In the genomic region with DNA sequence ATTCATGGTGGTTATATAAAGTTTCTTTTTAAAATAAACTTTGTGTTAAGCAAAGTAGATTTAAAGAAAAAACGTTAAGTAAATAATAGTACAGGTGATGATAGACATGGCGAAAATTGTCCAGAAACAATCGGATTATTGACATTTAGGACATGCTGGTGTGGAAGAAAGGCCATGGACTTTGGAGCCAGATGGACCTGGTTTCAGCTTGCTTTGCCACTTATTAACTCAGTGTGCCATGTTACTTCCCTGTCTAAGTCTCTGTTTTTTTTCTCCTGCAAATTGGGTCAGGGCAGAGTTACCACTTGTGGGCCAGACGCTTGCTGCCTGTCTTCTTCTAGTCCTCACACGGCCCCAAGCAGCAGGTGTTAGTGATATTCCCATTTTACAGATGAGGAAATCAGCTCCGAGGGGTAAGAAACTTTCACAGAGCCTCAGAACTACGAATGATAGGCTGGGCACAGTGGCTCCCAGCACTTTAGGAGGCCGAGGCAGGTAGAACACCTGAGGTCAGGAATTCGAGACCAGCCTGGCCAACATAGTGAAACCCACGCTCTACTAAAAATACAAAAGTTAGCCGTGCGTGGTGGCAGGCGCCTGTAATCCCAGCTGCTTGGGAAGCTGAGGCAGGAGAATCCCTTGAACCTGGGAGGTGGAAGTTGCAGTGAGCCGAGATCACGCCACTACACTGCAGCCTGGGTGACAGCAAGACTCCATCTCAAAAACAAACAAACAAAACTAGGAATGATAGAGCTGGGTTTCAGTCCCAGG, we compare ENCODE assay signal across 1 cellular context.
TF ChIP-seq lines count a peak whose summit lies in the region.

No MANE protein-coding gene starts in this region.

TF ChIP-seq in HepG2, 621 proteins besides CTCF, POLR2A, EP300 and RAD21 (continues in another document):
- peak; percentile 84 for TF ChIP-seq SKI (IDR thresholded peaks at IDR 0.05; ENCODE audit: partially characterized antibody)
- peak; percentile 96 for TF ChIP-seq SOX13 (IDR thresholded peaks at IDR 0.05)
- peak in 1 of 2 experiments; percentile 100; a peak in 2 of 4 replicates for TF ChIP-seq SOX13 (CRISPR knock-in tag; conservative IDR thresholded peaks at IDR 0.05 in 1 of 2, IDR thresholded peaks at IDR 0.05 in 1 of 2)
- TF ChIP-seq ZNF407 (CRISPR knock-in tag; IDR thresholded peaks at IDR 0.05; ENCODE audit: not compliant biosample characterization), result peak; percentile 67
- TF ChIP-seq, protein P1, sequence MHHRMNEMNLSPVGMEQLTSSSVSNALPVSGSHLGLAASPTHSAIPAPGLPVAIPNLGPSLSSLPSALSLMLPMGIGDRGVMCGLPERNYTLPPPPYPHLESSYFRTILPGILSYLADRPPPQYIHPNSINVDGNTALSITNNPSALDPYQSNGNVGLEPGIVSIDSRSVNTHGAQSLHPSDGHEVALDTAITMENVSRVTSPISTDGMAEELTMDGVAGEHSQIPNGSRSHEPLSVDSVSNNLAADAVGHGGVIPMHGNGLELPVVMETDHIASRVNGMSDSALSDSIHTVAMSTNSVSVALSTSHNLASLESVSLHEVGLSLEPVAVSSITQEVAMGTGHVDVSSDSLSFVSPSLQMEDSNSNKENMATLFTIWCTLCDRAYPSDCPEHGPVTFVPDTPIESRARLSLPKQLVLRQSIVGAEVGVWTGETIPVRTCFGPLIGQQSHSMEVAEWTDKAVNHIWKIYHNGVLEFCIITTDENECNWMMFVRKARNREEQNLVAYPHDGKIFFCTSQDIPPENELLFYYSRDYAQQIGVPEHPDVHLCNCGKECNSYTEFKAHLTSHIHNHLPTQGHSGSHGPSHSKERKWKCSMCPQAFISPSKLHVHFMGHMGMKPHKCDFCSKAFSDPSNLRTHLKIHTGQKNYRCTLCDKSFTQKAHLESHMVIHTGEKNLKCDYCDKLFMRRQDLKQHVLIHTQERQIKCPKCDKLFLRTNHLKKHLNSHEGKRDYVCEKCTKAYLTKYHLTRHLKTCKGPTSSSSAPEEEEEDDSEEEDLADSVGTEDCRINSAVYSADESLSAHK (CRISPR knock-in tag; IDR thresholded peaks at IDR 0.05; ENCODE audit: borderline replicate concordance), result no peak
- peak; percentile 100 for TF ChIP-seq ZSCAN29 (CRISPR knock-in tag; conservative IDR thresholded peaks at IDR 0.05)
- 0 out of 2 replicates have a peak, but pooled peaks have one; percentile 26 for TF ChIP-seq SRF (IDR thresholded peaks at IDR 0.05; ENCODE audit: low read depth, low read length)
- TF ChIP-seq CREM (IDR thresholded peaks at IDR 0.05), result peak; percentile 89
- no peak for TF ChIP-seq CREM (CRISPR knock-in tag; IDR thresholded peaks at IDR 0.05)
- TF ChIP-seq HNF1A (IDR thresholded peaks at IDR 0.05; ENCODE audit: low read depth), result peak; percentile 99
- peak; percentile 100 for TF ChIP-seq HNF1A (CRISPR knock-in tag; IDR thresholded peaks at IDR 0.05; ENCODE audit: borderline replicate concordance)
- TF ChIP-seq TOE1 (CRISPR knock-in tag; IDR thresholded peaks at IDR 0.05), result peak; percentile 63; the same call in 1 of the 2 replicates
- peak; percentile 65 for TF ChIP-seq CEBPB (IDR thresholded peaks at IDR 0.05; ENCODE audit: borderline replicate concordance, low read depth, low read length)
- TF ChIP-seq HIC2 (CRISPR knock-in tag; IDR thresholded peaks at IDR 0.05; ENCODE audit: low read depth), result peak; percentile 78
- peak; percentile 97 for TF ChIP-seq ZNF644 (CRISPR knock-in tag; IDR thresholded peaks at IDR 0.05; ENCODE audit: low read depth)
- no peak for TF ChIP-seq GABPA (IDR thresholded peaks at IDR 0.05; ENCODE audit: low read depth, low read length)
- peak; percentile 55 for TF ChIP-seq GABPA (CRISPR knock-in tag; IDR thresholded peaks at IDR 0.05; ENCODE audit: low read depth)
- TF ChIP-seq HDAC1 (CRISPR knock-in tag; IDR thresholded peaks at IDR 0.05), result peak; percentile 89
- TF ChIP-seq YEATS4 (CRISPR knock-in tag; IDR thresholded peaks at IDR 0.05; ENCODE audit: borderline replicate concordance), result peak; percentile 82; the same call in 1 of the 2 replicates
- TF ChIP-seq ATF6 (CRISPR knock-in tag; conservative IDR thresholded peaks at IDR 0.05), result peak; percentile 21; the same call in 1 of the 2 replicates
- TF ChIP-seq, protein P2, sequence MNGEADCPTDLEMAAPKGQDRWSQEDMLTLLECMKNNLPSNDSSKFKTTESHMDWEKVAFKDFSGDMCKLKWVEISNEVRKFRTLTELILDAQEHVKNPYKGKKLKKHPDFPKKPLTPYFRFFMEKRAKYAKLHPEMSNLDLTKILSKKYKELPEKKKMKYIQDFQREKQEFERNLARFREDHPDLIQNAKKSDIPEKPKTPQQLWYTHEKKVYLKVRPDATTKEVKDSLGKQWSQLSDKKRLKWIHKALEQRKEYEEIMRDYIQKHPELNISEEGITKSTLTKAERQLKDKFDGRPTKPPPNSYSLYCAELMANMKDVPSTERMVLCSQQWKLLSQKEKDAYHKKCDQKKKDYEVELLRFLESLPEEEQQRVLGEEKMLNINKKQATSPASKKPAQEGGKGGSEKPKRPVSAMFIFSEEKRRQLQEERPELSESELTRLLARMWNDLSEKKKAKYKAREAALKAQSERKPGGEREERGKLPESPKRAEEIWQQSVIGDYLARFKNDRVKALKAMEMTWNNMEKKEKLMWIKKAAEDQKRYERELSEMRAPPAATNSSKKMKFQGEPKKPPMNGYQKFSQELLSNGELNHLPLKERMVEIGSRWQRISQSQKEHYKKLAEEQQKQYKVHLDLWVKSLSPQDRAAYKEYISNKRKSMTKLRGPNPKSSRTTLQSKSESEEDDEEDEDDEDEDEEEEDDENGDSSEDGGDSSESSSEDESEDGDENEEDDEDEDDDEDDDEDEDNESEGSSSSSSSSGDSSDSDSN (CRISPR knock-in tag; IDR thresholded peaks at IDR 0.05), result peak; percentile 58
- no peak for TF ChIP-seq ATAD3A (CRISPR knock-in tag; IDR thresholded peaks at IDR 0.05)
- TF ChIP-seq FIP1L1 (IDR thresholded peaks at IDR 0.05; ENCODE audit: borderline replicate concordance, insufficient read depth, low read depth, low read length), result 0 out of 2 replicates have a peak, but pooled peaks have one; percentile 21
- TF ChIP-seq KLF9 (CRISPR knock-in tag; IDR thresholded peaks at IDR 0.05; ENCODE audit: low read depth), result peak; percentile 92
- TF ChIP-seq HDAC2 (CRISPR knock-in tag; IDR thresholded peaks at IDR 0.05), result peak; percentile 82
